In the genomic region with DNA sequence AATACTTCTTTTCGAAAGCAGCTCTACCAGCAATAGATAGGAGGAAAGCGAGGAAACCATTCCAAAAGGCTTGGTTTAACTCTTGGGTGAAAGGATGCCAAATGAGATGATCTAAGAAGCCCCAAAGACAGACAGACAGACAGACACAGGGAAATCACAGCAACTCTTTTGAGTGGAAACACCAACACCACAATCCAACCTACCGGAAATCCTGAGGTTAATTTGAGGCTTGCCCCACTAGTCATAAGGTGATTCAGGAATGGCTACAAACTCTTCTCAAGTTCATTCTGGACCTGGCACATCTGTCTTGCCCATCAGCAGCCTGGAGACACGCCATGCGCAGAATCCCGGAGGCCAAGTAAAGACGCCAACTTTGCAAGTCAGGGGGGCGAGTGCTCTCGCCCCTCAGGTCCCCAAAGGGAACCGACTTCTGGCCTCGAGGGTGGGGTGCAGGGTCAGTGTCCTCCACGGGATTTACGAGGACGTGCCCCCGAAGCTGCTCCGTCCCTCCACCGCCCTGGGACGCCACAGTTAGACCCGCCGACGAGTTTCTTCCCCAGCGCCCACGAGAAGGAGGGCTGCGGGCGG, we compare ENCODE assay signal across 1 cellular context.
TF ChIP-seq lines count a peak whose summit lies in the region.

No MANE protein-coding gene starts in this region.

TF ChIP-seq in HEK293, 187 proteins besides CTCF, POLR2A, EP300 and RAD21 (continued from another document):
- TF ChIP-seq, protein P1, sequence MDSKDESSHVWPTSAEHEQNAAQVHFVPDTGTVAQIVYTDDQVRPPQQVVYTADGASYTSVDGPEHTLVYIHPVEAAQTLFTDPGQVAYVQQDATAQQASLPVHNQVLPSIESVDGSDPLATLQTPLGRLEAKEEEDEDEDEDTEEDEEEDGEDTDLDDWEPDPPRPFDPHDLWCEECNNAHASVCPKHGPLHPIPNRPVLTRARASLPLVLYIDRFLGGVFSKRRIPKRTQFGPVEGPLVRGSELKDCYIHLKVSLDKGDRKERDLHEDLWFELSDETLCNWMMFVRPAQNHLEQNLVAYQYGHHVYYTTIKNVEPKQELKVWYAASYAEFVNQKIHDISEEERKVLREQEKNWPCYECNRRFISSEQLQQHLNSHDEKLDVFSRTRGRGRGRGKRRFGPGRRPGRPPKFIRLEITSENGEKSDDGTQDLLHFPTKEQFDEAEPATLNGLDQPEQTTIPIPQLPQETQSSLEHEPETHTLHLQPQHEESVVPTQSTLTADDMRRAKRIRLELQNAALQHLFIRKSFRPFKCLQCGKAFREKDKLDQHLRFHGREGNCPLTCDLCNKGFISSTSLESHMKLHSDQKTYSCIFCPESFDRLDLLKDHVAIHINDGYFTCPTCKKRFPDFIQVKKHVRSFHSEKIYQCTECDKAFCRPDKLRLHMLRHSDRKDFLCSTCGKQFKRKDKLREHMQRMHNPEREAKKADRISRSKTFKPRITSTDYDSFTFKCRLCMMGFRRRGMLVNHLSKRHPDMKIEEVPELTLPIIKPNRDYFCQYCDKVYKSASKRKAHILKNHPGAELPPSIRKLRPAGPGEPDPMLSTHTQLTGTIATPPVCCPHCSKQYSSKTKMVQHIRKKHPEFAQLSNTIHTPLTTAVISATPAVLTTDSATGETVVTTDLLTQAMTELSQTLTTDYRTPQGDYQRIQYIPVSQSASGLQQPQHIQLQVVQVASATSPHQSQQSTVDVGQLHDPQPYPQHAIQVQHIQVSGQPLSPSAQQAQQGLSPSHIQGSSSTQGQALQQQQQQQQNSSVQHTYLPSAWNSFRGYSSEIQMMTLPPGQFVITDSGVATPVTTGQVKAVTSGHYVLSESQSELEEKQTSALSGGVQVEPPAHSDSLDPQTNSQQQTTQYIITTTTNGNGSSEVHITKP (tag by site-specific recombination; IDR thresholded peaks at IDR 0.05), result no peak
- peak; percentile 63 for TF ChIP-seq ZFHX2 (tag by site-specific recombination; conservative IDR thresholded peaks at IDR 0.05)
- peak; percentile 39; the same call in 1 of the 2 replicates for TF ChIP-seq ZNF341 (tag by site-specific recombination; IDR thresholded peaks at IDR 0.05; ENCODE audit: low read depth)
- peak; percentile 22; the same call in 1 of the 2 replicates for TF ChIP-seq EGR2 (tag by site-specific recombination; IDR thresholded peaks at IDR 0.05; ENCODE audit: low read depth)
- peak; percentile 90 for TF ChIP-seq ZNF335 (tag by site-specific recombination; conservative IDR thresholded peaks at IDR 0.05)
- TF ChIP-seq GFI1B (tag by site-specific recombination; IDR thresholded peaks at IDR 0.05), result no peak
